Comparison of ENCODE assay signal across 34 cellular contexts in the genomic region with DNA sequence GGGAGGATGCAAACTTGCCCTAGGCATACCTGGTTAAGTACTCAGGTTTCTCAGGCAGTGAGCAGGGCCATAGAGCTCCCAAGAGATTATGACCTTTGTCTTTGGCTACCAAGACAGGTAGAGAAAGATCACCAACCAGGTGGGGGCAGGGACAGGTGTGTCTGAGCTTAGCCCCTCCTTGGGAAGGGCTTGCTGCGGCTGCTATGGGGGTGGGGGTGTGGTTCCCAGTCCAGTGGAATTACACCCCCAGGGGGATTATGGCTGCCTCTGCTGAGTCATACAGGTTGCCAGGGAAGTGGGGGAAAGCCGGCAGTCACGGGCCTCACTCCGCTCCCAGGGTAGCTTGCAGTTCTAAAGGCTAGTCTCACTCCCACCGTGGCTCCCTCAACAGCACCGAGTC.
"Had no signal": no experiment of that assay in that cellular context is flagged by ENCODE, and none has a peak within 500 bp of the region (broad histone marks: within the 10 kb centered on the region; RNA-seq: fewer than 3 reads in every experiment).

No MANE protein-coding gene starts in this region.

- H3K36me3 ChIP-seq: adrenal gland, breast epithelium had no signal

- DNase-seq: activated CD4-positive, alpha-beta T cell treated with anti-CD3 and anti-CD28 coated beads for 36 hours; activated CD4-positive, alpha-beta T cell treated with anti-CD3 and anti-CD28 coated beads, Interleukin-2, amount 10 ng/mL, durations not matched to agents 7 days and 5 days; activated CD4-positive, alpha-beta T cell treated with anti-CD3 and anti-CD28 coated beads, Interleukin-2, amount 50 U/mL, for 48 hours; activated CD8-positive, alpha-beta T cell treated with anti-CD3 and anti-CD28 coated beads, Interleukin-2, amount 10 ng/mL, durations not matched to agents 7 days and 5 days; activated gamma-delta T cell; activated naive CD4-positive, alpha-beta T cell treated with Interleukin-2 at 50 U/mL for 16 hours; activated naive CD8-positive, alpha-beta T cell treated with anti-CD3 and anti-CD28 coated beads, Interleukin-2, amount 10 ng/mL, durations not matched to agents 7 days and 5 days; activated T-cell treated with anti-CD3 and anti-CD28 coated beads, Interleukin-2, amount 50 U/mL, for 24 hours; adrenal gland; body of pancreas; Kasumi-1; MM.1S; MV-4-11; NCI-H1092 treated with DMSO at 0.1 percent for 48 hours; NCI-H1417; NCI-H146; NCI-H187; NCI-H2029 treated with DMSO at 0.1 percent for 48 hours; NCI-H2107; NCI-H2171; NCI-H510A; NCI-H748 treated with DMSO at 0.1 percent for 48 hours; NK-92 treated with Interleukin-12 subunit alpha and Interleukin-12 subunit beta, amount 100 ng/mL, for 24 hours; SW 1271; T-helper 1 cell; T-helper 2 cell; T-helper 9 cell had no signal

- H3K4me1 Mint-ChIP-seq: activated CD4-positive, alpha-beta T cell treated with anti-CD3 and anti-CD28 coated beads for 36 hours; activated CD4-positive, alpha-beta T cell treated with anti-CD3 and anti-CD28 coated beads, Interleukin-2, amount 10 ng/mL, durations not matched to agents 7 days and 5 days; activated naive CD4-positive, alpha-beta T cell treated with anti-CD3 and anti-CD28 coated beads, Interleukin-2, amount 50 U/mL, for 24 hours; activated naive CD8-positive, alpha-beta T cell treated with anti-CD3 and anti-CD28 coated beads, Interleukin-2, amount 10 ng/mL, durations not matched to agents 7 days and 5 days had no signal

- H3K4me1 ChIP-seq: adrenal gland, body of pancreas, breast epithelium had no signal

- H3K27ac ChIP-seq: adrenal gland, body of pancreas, breast epithelium, PC-9, RWPE1 had no signal

- H3K9me3 ChIP-seq: adrenal gland had no signal

- ATAC-seq: activated CD4-positive, alpha-beta T cell treated with anti-CD3 and anti-CD28 coated beads for 36 hours; activated CD4-positive, CD25-positive, alpha-beta regulatory T cell treated with anti-CD3 and anti-CD28 coated beads, Interleukin-2, amount 50 U/mL, for 24 hours; activated CD8-positive, alpha-beta T cell treated with anti-CD3 and anti-CD28 coated beads, Interleukin-2, amount 10 ng/mL, durations not matched to agents 7 days and 5 days; body of pancreas; Right ventricle myocardium inferior had no signal

- H3K9me3 Mint-ChIP-seq: activated CD4-positive, alpha-beta T cell treated with anti-CD3 and anti-CD28 coated beads, Interleukin-2, amount 10 ng/mL, durations not matched to agents 7 days and 5 days; activated naive CD8-positive, alpha-beta T cell treated with anti-CD3 and anti-CD28 coated beads, Interleukin-2, amount 10 ng/mL, durations not matched to agents 7 days and 5 days; activated T-helper 2 cell treated with anti-CD3 and anti-CD28 coated beads, Interferon-gamma antibody, Interleukin-2, Interleukin-4, amounts not matched to agents 10 μg/mL and 5 μg/mL and 100 μg/mL, durations not matched to agents 14 hours and 24 hours and 36 hours had no signal

- H3K27ac Mint-ChIP-seq: activated CD4-positive, alpha-beta T cell treated with anti-CD3 and anti-CD28 coated beads for 36 hours; activated CD4-positive, alpha-beta T cell treated with anti-CD3 and anti-CD28 coated beads, Interleukin-2, amount 10 ng/mL, durations not matched to agents 7 days and 5 days; activated CD8-positive, alpha-beta T cell treated with anti-CD3 and anti-CD28 coated beads, Interleukin-2, amount 10 ng/mL, durations not matched to agents 7 days and 5 days; activated naive CD4-positive, alpha-beta T cell treated with anti-CD3 and anti-CD28 coated beads, Interleukin-2, amount 50 U/mL, for 24 hours; activated naive CD8-positive, alpha-beta T cell treated with anti-CD3 and anti-CD28 coated beads, Interleukin-2, amount 10 ng/mL, durations not matched to agents 7 days and 5 days; activated T-cell treated with anti-CD3 and anti-CD28 coated beads, Interleukin-2, amount 50 U/mL, for 24 hours; activated T-helper 2 cell treated with anti-CD3 and anti-CD28 coated beads, Interferon-gamma antibody, Interleukin-2, Interleukin-4, amounts not matched to agents 10 μg/mL and 5 μg/mL and 100 μg/mL, durations not matched to agents 14 hours and 24 hours and 36 hours had no signal

- H3K4me3 Mint-ChIP-seq: activated CD4-positive, alpha-beta T cell treated with anti-CD3 and anti-CD28 coated beads for 36 hours; activated CD4-positive, alpha-beta T cell treated with anti-CD3 and anti-CD28 coated beads, Interleukin-2, amount 10 ng/mL, durations not matched to agents 7 days and 5 days; activated CD8-positive, alpha-beta T cell treated with anti-CD3 and anti-CD28 coated beads, Interleukin-2, amount 10 ng/mL, durations not matched to agents 7 days and 5 days; activated naive CD4-positive, alpha-beta T cell treated with anti-CD3 and anti-CD28 coated beads, Interleukin-2, amount 50 U/mL, for 24 hours; activated naive CD8-positive, alpha-beta T cell treated with anti-CD3 and anti-CD28 coated beads, Interleukin-2, amount 10 ng/mL, durations not matched to agents 7 days and 5 days; activated T-cell treated with anti-CD3 and anti-CD28 coated beads, Interleukin-2, amount 50 U/mL, for 24 hours had no signal

- H3K4me3 ChIP-seq: adrenal gland, body of pancreas, breast epithelium, PC-9 had no signal

- H3K36me3 Mint-ChIP-seq: activated naive CD8-positive, alpha-beta T cell treated with anti-CD3 and anti-CD28 coated beads, Interleukin-2, amount 10 ng/mL, durations not matched to agents 7 days and 5 days had no signal
